ENCODE assay signal across 8 cellular contexts in the genomic region with DNA sequence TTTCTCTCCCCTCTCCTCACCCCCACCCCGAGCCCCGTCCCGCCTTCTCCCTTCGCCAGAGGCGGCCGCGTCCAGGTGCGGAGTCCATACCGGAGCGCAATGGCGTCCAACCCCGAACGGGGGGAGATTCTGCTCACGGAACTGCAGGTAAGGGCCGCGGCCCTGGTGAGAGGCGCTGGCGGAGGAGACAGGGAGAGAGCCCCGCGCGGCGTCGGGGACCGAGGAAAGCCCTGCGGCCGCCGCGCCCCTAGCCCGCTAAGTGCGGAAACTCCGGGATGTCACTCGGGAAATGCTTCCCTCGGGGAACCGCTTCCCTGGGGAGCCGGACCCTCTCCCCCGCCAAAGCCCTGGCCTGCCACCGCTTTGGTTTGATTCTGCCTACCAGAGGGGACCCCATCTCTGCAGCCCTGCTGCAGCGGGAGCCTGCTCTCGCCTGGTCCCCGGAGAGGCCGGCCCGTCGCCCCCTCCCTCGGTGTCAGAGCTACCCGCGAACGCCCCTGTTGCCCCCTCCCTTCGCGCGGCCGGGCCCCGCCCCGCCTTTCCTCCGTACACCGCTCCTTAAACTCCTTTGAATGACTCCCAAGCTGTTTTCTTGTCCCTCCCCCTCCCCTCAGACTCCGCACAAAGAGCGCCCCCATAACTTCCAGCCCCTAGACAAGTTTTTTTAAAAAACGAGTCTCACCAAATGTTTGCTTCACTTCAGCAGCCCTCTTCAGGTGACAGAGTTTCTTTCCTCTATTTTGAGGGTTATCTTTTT. TPM values are rescaled to one million over a fixed set of nuclear protein-coding genes. Genes with fewer than 3 reads are reported as not detected.
DNase-seq lines count a peak whose midpoint lies in the region; ATAC-seq and TF ChIP-seq lines count a peak whose summit lies in the region.

No MANE protein-coding gene starts in this region.

- peak overlapping the region; percentile 85 for H3K9ac ChIP-seq in endodermal cell (ENCODE audit: extremely low read depth, low read length, poor library complexity, severe bottlenecking)

- TF ChIP-seq CTCF in CD14-positive monocyte (IDR thresholded peaks at IDR 0.05) (no peak), endodermal cell (conservative IDR thresholded peaks at IDR 0.05) (peak; percentile 9), mesothelial cell of epicardium (IDR thresholded peaks at IDR 0.05; ENCODE audit: unreplicated experiment) (no peak)

- H3K4me3 Mint-ChIP-seq in CD14-positive monocyte (peak overlapping the region; percentile 94 to 95), endodermal cell (peak overlapping the region; percentile 91), mesothelial cell of epicardium (peak overlapping the region; percentile 97)

- H3K4me1 ChIP-seq in endodermal cell (ENCODE audit: control insufficient read depth, insufficient read depth, low read length) = peaks cover 3% of the 10 kb centered on the region

- H3K9me3 ChIP-seq in endodermal cell (ENCODE audit: control insufficient read depth, low read length) = no peaks in the 10 kb centered on the region

- no peaks in the 10 kb centered on the region for H3K27me3 Mint-ChIP-seq in CD14-positive monocyte (ENCODE audit: low read depth in 3 of 3)
- no peaks in the 10 kb centered on the region for H3K27me3 Mint-ChIP-seq in endodermal cell (ENCODE audit: insufficient read depth)
- no peaks in the 10 kb centered on the region for H3K27me3 Mint-ChIP-seq in mesothelial cell of epicardium (ENCODE audit: low read depth)

- H3K27ac ChIP-seq in endodermal cell (ENCODE audit: low read depth, low read length) = peak overlapping the region; percentile 96

- H3K4me1 Mint-ChIP-seq in CD14-positive monocyte (peaks cover 27% of the 10 kb centered on the region), endodermal cell (peaks cover 23% of the 10 kb centered on the region), mesothelial cell of epicardium (peaks cover 28% of the 10 kb centered on the region)

- H3K9me3 Mint-ChIP-seq in CD14-positive monocyte = no peaks in the 10 kb centered on the region
- no peaks in the 10 kb centered on the region for H3K9me3 Mint-ChIP-seq in endodermal cell
- H3K9me3 Mint-ChIP-seq in mesothelial cell of epicardium = no peaks in the 10 kb centered on the region

- no peaks in the 10 kb centered on the region for H3K36me3 ChIP-seq in endodermal cell (ENCODE audit: control insufficient read depth, insufficient read depth, low read length)

- peak overlapping the region; percentile 92 to 98 (median 96) for H3K27ac Mint-ChIP-seq in CD14-positive monocyte
- H3K27ac Mint-ChIP-seq in endodermal cell = peak overlapping the region; percentile 96
- peak overlapping the region; percentile 99 for H3K27ac Mint-ChIP-seq in mesothelial cell of epicardium

- intact Hi-C loops in CD14-positive monocyte (cut with micrococcal nuclease) = loop anchor here (5.0 kb wide), 1 partner anchor 208 kb away; the partner anchor contains the start of gene GTF2B (in 2 of the 2)

- no peaks in the 10 kb centered on the region for H3K27me3 ChIP-seq in endodermal cell (ENCODE audit: control insufficient read depth, insufficient read depth, low read length, poor library complexity, severe bottlenecking)

- peak overlapping the region; percentile 100 for H3K4me3 ChIP-seq in endodermal cell (ENCODE audit: low read length)

- DNase-seq in CD14-positive monocyte (ENCODE audit: low spot score) (peak; percentile 55), NCI-H82 (lab: John Stamatoyannopoulos, UW) (peak; percentile 93), endodermal cell (peak; percentile 89), mesothelial cell of epicardium (ENCODE audit: low spot score in 2 of 2, unreplicated experiment in 2 of 2) (peak; percentile 52 to 76)
- DNase-seq in activated CD8-positive, alpha-beta memory T cell treated with anti-CD3 and anti-CD28 coated beads for 48 hours (ENCODE audit: low read depth in 2 of 3, low spot score in 2 of 3) = peak; percentile 26 to 43 (median 38)
- DNase-seq in stimulated activated CD8-positive, alpha-beta memory T cell treated with anti-CD3 and anti-CD28 coated beads, Interleukin-2, amount 100 ng/mL, for 48 hours (ENCODE audit: low read depth in 2 of 2) = peak; percentile 47 to 58

- 0% methylated on average over 16 to 58 of the region's 58 CpGs for WGBS in endodermal cell (ENCODE audit: insufficient coverage in 1 of 2, insufficient read length in 1 of 2), 2 experiments

- peak; percentile 46 for ATAC-seq in GM19351 (IDR thresholded peaks at IDR 0.05; ENCODE audit: unreplicated experiment)
- ATAC-seq in HG03469 (IDR thresholded peaks at IDR 0.05; ENCODE audit: unreplicated experiment) = peak; percentile 15

- peaks cover 5 to 6% of the 10 kb centered on the region in 2 donors for H3K36me3 Mint-ChIP-seq in CD14-positive monocyte
- H3K36me3 Mint-ChIP-seq in endodermal cell (ENCODE audit: low read depth) = peaks cover 14% of the 10 kb centered on the region
- H3K36me3 Mint-ChIP-seq in mesothelial cell of epicardium = no peaks in the 10 kb centered on the region

RNA-seq across cellular contexts. Expression of gene PKN2, which starts 0.6 kb away (rescaled TPM):
- 1 to 10 TPM; 6.9 to 8.7 TPM for polyA plus RNA-seq in CD14-positive monocyte
- total RNA-seq in endodermal cell = 10 to 100 TPM; 64.6 to 71.1 TPM
- polyA plus RNA-seq in endodermal cell (2013, experiment 1 of 2) = 36.0 TPM
- 37.2 TPM for polyA plus RNA-seq in endodermal cell (2013, experiment 2 of 2)
- 60.2 to 65.1 TPM (median 63.4 TPM) in 3 replicates for total RNA-seq in mesothelial cell of epicardium

Comparison
In these comparisons a context has a peak if more than half of its experiments do, and no peak if none do; other contexts are left out.
1. Peak in every context shown above with its lines: DNase-seq, ATAC-seq, H3K4me3 ChIP-seq and H3K27ac ChIP-seq.
2. DNase-seq: peak in every context shown above with its lines; median percentile 93 in NCI-H82; 89 in endodermal cell; 64 in mesothelial cell of epicardium; 55 in CD14-positive monocyte; 52 in stimulated activated CD8-positive, alpha-beta memory T cell treated with anti-CD3 and anti-CD28 coated beads, Interleukin-2, amount 100 ng/mL, for 48 hours; 38 in activated CD8-positive, alpha-beta memory T cell treated with anti-CD3 and anti-CD28 coated beads for 48 hours.